Comparison of ENCODE assay signal across 6 cellular contexts in the genomic region with DNA sequence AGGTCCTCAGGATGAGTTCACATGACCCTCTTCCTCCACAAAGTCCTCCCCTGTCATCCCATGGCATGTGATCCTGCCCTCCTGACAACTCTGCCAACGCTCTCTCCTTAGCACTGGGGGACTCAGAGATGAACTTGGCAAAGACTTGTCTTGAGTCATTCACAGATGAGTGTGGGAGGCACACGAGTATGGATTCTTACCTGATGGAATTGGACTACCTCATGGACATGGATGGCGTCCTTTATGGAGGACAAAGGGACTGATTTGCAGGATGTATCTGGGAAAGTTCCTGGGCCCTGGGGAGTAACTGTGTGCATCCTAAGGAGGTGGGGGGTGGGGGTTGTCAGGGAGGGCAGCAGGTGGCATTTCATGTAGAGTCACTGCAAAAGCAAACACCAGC. TPM values are rescaled to one million over a fixed set of nuclear protein-coding genes. Genes with fewer than 3 reads are reported as not detected.
"Had no signal": no experiment of that assay in that cellular context is flagged by ENCODE, and none has a peak within 500 bp of the region (broad histone marks: within the 10 kb centered on the region; RNA-seq: fewer than 3 reads in every experiment).

No MANE protein-coding gene starts in this region.

- H3K4me3 ChIP-seq: K562 had no signal

- H3K4me1 Mint-ChIP-seq: IgD-negative memory B cell had no signal

- ATAC-seq: HepG2, K562 had no signal

- DNase-seq: IMR-90, KBM-7 had no signal

- H3K27ac ChIP-seq: HL-60 had no signal

- H3K4me3 Mint-ChIP-seq: IgD-negative memory B cell had no signal

- H3K36me3 Mint-ChIP-seq: IgD-negative memory B cell had no signal

- H3K27ac Mint-ChIP-seq: IgD-negative memory B cell had no signal

RNA-seq across cellular contexts. Expression of gene TF, which starts 46.3 kb away (rescaled TPM):
- total RNA-seq: IMR-90 had no signal
- polyA plus RNA-seq: IgD-negative memory B cell had no signal
